ENCODE assay signal across 13 cellular contexts in genomic region chr10:113047963-113048781, GRCh38.
DNase-seq lines count a peak whose midpoint lies in the region; ATAC-seq and TF ChIP-seq lines count a peak whose summit lies in the region.
"Had no signal": no experiment of that assay in that cellular context is flagged by ENCODE, and none has a peak within 500 bp of the region (broad histone marks: within the 10 kb centered on the region; RNA-seq: fewer than 3 reads in every experiment).

No MANE protein-coding gene starts in this region.

- peaks cover 7% of the 10 kb centered on the region for H4K20me1 ChIP-seq in osteoblast (ENCODE audit: insufficient read depth, low read length)

- H3K36me3 ChIP-seq in NT2/D1 (ENCODE audit: insufficient read depth, insufficient read length, low read length) (peaks cover 30% of the 10 kb centered on the region), osteoblast (ENCODE audit: insufficient read depth, low read length) (no peaks in the 10 kb centered on the region)

- H3K4me3 ChIP-seq in NT2/D1 (ENCODE audit: insufficient read length, low read depth) (no peak overlapping the region), epithelial cell of proximal tubule (ENCODE audit: low read depth, low read length) (no peak overlapping the region), osteoblast (ENCODE audit: insufficient read depth, low read length) (no peak overlapping the region)

- CTCF ChIA-PET in GM10248 (lab: Yijun Ruan, JAX): no interaction called here

- H3K4me1 ChIP-seq in NT2/D1 (ENCODE audit: insufficient read depth, insufficient read length) (no peaks in the 10 kb centered on the region), osteoblast (ENCODE audit: insufficient read depth, low read length) (peaks cover 59% of the 10 kb centered on the region)

- TF ChIP-seq CTCF in epithelial cell of proximal tubule (conservative IDR thresholded peaks at IDR 0.05; ENCODE audit: low read depth, low read length) (no peak), osteoblast (IDR thresholded peaks at IDR 0.05; ENCODE audit: extremely low read depth, low read depth, low read length) (no peak), GM10248 (IDR thresholded peaks at IDR 0.05; ENCODE audit: control extremely low read depth, extremely low read depth, low read depth, missing control alignments) (no peak)

- H3K9ac ChIP-seq in NT2/D1 (ENCODE audit: insufficient read length, low read depth): no peak overlapping the region

- POLR2A ChIA-PET in GM10248 (lab: Yijun Ruan, JAX): no interaction called here

- in situ Hi-C loops in Caki2 (cut with HindIII; ENCODE audit: low pct_unique_long_range_greater_than_20kb, low sequenced_read_pairs): no loop called here

- H3K4me2 ChIP-seq in osteoblast (ENCODE audit: insufficient read depth, low read length): peak overlapping the region; percentile 14

- no peak overlapping the region for H3K27ac ChIP-seq in osteoblast (ENCODE audit: low read depth, low read length)

- no peak for ATAC-seq in GM21360 (IDR thresholded peaks at IDR 0.05; ENCODE audit: unreplicated experiment)
- ATAC-seq: stimulated activated naive CD8-positive, alpha-beta T cell treated with anti-CD3 and anti-CD28 coated beads, Interleukin-15, amount 100 ng/mL, for 72 hours had no signal

- H3K9me3 ChIP-seq in NT2/D1 (ENCODE audit: insufficient read depth, low read length) (peaks cover 5% of the 10 kb centered on the region; the same call in 1 of the 2 replicates), osteoblast (ENCODE audit: low read depth, low read length) (no peaks in the 10 kb centered on the region)

- H2AFZ ChIP-seq in osteoblast (ENCODE audit: low read length): no peak overlapping the region

- DNase-seq in Caki2 (ENCODE audit: low read depth) (peak; percentile 83), NT2/D1 (ENCODE audit: low read depth, low spot score) (peak; percentile 20), epithelial cell of proximal tubule (ENCODE audit: low read depth) (peak; percentile 88), osteoblast (ENCODE audit: insufficient read length, low spot score, missing footprints) (no peak), DMS114 treated with DMSO at 0.1 percent for 48 hours (lab: John Stamatoyannopoulos, UW; ENCODE audit: unreplicated experiment) (no peak), GM10248 (ENCODE audit: extremely low spot score) (no peak), NCI-H187 treated with DMSO at 0.1 percent for 48 hours (lab: John Stamatoyannopoulos, UW) (no peak)
- DNase-seq: amniotic stem cell; NCI-H1092; NK-92 treated with Interleukin-12 subunit alpha and Interleukin-12 subunit beta, amount 100 ng/mL, for 24 hours; stimulated activated naive CD8-positive, alpha-beta T cell treated with anti-CD3 and anti-CD28 coated beads, Interleukin-15, amount 100 ng/mL, for 72 hours; T-helper 9 cell had no signal

- H3K79me2 ChIP-seq in osteoblast (ENCODE audit: insufficient read depth, low read length): peaks cover 50% of the 10 kb centered on the region

- H3K27me3 ChIP-seq in NT2/D1 (ENCODE audit: insufficient read depth, insufficient read length): no peaks in the 10 kb centered on the region
- no peaks in the 10 kb centered on the region for H3K27me3 ChIP-seq in osteoblast (ENCODE audit: insufficient read depth, low read length)

Comparison
In these comparisons a context has a peak if more than half of its experiments do, and no peak if none do; other contexts are left out.
1. DNase-seq: peak in Caki2 (single experiment), NT2/D1 (single experiment) and epithelial cell of proximal tubule (single experiment); none in osteoblast (single experiment), DMS114 treated with DMSO at 0.1 percent for 48 hours (single experiment), GM10248 (single experiment) and NCI-H187 treated with DMSO at 0.1 percent for 48 hours (single experiment).